In genomic region chr17:48592592-48592991, GRCh38 we compare ENCODE assay signal across 10 cellular contexts. TPM values are rescaled to one million over a fixed set of nuclear protein-coding genes. Genes with fewer than 3 reads are reported as not detected.
DNase-seq lines count a peak whose midpoint lies in the region; ATAC-seq and TF ChIP-seq lines count a peak whose summit lies in the region.
"Had no signal": no experiment of that assay in that cellular context is flagged by ENCODE, and none has a peak within 500 bp of the region (broad histone marks: within the 10 kb centered on the region; RNA-seq: fewer than 3 reads in every experiment).

No MANE protein-coding gene starts in this region.

- peaks cover 58 to 76% of the 10 kb centered on the region in 2 donors for H3K27me3 Mint-ChIP-seq in CD8-positive, alpha-beta memory T cell
- peaks cover 48 to 59% of the 10 kb centered on the region in 2 donors for H3K27me3 Mint-ChIP-seq in natural killer cell treated with Interleukin-12 subunit alpha and Interleukin-12 subunit beta and Interleukin-15 and Interleukin-18, amount 100 ng/mL, for 72 hours

- peak overlapping the region; percentile 14 for H3K4me3 ChIP-seq in CD8-positive, alpha-beta memory T cell (ENCODE audit: low read length)
- peak overlapping the region; percentile 57; the same call in 1 of the 2 replicates for H3K4me3 ChIP-seq in HUES6 (ENCODE audit: low read depth, low read length)
- H3K4me3 ChIP-seq in colonic mucosa, result peak overlapping the region; percentile 27

- H3K27ac ChIP-seq in CD8-positive, alpha-beta memory T cell (ENCODE audit: low read depth, low read length), result no peak overlapping the region
- H3K27ac ChIP-seq in HUES6 (ENCODE audit: low read depth, low read length) (no peak overlapping the region; the same call in 1 of the 2 replicates), colonic mucosa (peak overlapping the region; percentile 63)
- H3K27ac ChIP-seq: HL-60 had no signal

- intact Hi-C loops in colonic mucosa (cut with DNase I), result no loop called here

- H3K4me1 Mint-ChIP-seq in CD8-positive, alpha-beta memory T cell, result peaks cover 32 to 34% (median 34%) of the 10 kb centered on the region in 3 donors
- H3K4me1 Mint-ChIP-seq in natural killer cell treated with Interleukin-12 subunit alpha and Interleukin-12 subunit beta and Interleukin-15 and Interleukin-18, amount 100 ng/mL, for 72 hours (ENCODE audit: low read depth in 2 of 2), result peaks cover 38 to 42% of the 10 kb centered on the region in 2 donors

- peak overlapping the region in 1 of 8 donors; percentile 53 for H3K27ac Mint-ChIP-seq in CD8-positive, alpha-beta memory T cell
- H3K27ac Mint-ChIP-seq in natural killer cell treated with Interleukin-12 subunit alpha and Interleukin-12 subunit beta and Interleukin-15 and Interleukin-18, amount 100 ng/mL, for 72 hours, result peak overlapping the region in 1 of 2 donors; percentile 39

- ATAC-seq in natural killer cell treated with Interleukin-12 subunit alpha and Interleukin-12 subunit beta and Interleukin-15 and Interleukin-18, amount 100 ng/mL, for 72 hours, result peak in 1 of 2 donors; percentile 37
- ATAC-seq in GM21515 (IDR thresholded peaks at IDR 0.05; ENCODE audit: unreplicated experiment), result no peak

- CTCF ChIA-PET in CD8-positive, alpha-beta memory T cell (lab: Charles Lee), result interaction anchor here (0.8 to 3.9 kb wide), 33 partner anchors 10 to 567 kb away, joined by 3 to 43 read pairs (median 4); partner anchors contain the start of gene HOXB7

- peaks cover 29% of the 10 kb centered on the region for H3K4me1 ChIP-seq in CD8-positive, alpha-beta memory T cell (ENCODE audit: insufficient read depth, low read length)
- H3K4me1 ChIP-seq in HUES6 (ENCODE audit: control insufficient read depth, insufficient read depth, low read length), result peaks cover 37% of the 10 kb centered on the region
- H3K4me1 ChIP-seq in colonic mucosa, result no peaks in the 10 kb centered on the region

- H3K9ac ChIP-seq in HUES6 (ENCODE audit: low read length), result peak overlapping the region; percentile 87
- H3K9ac ChIP-seq in colonic mucosa (ENCODE audit: low read depth in 2 of 2, low read length in 2 of 2), result peak overlapping the region; percentile 58 to 80

- H3K4me3 Mint-ChIP-seq in CD8-positive, alpha-beta memory T cell, result peak overlapping the region; percentile 77 to 91 (median 86)
- H3K4me3 Mint-ChIP-seq in natural killer cell treated with Interleukin-12 subunit alpha and Interleukin-12 subunit beta and Interleukin-15 and Interleukin-18, amount 100 ng/mL, for 72 hours, result peak overlapping the region; percentile 88

- no peak for TF ChIP-seq CTCF in colonic mucosa (IDR thresholded peaks at IDR 0.05)

- POLR2A ChIA-PET in CD8-positive, alpha-beta memory T cell (lab: Charles Lee), result interaction anchor here (0.9 to 1.3 kb wide), 3 partner anchors 16 to 87 kb away, joined by 3 to 4 read pairs (median 4); no protein-coding TSS in a partner anchor

- peaks cover 42% of the 10 kb centered on the region for H3K27me3 ChIP-seq in CD8-positive, alpha-beta memory T cell (ENCODE audit: insufficient read depth, low read length, poor library complexity, severe bottlenecking)
- H3K27me3 ChIP-seq in HUES6 (ENCODE audit: control insufficient read depth, insufficient read depth, low read length) (peaks cover 100% of the 10 kb centered on the region), colonic mucosa (no peaks in the 10 kb centered on the region)

- no peaks in the 10 kb centered on the region for H3K36me3 ChIP-seq in CD8-positive, alpha-beta memory T cell (ENCODE audit: insufficient read depth, low read length)
- no peaks in the 10 kb centered on the region; the same call in 1 of the 2 replicates for H3K36me3 ChIP-seq in HUES6 (ENCODE audit: control insufficient read depth, insufficient read depth, low read length)
- peaks cover 8% of the 10 kb centered on the region for H3K36me3 ChIP-seq in colonic mucosa

- no peaks in the 10 kb centered on the region for H3K9me3 ChIP-seq in CD8-positive, alpha-beta memory T cell (ENCODE audit: low read length)
- H3K9me3 ChIP-seq in HUES6 (ENCODE audit: control insufficient read depth, insufficient read depth, low read depth, low read length) (no peaks in the 10 kb centered on the region), colonic mucosa (no peaks in the 10 kb centered on the region)

- no peaks in the 10 kb centered on the region for H3K9me3 Mint-ChIP-seq in CD8-positive, alpha-beta memory T cell
- H3K9me3 Mint-ChIP-seq in natural killer cell treated with Interleukin-12 subunit alpha and Interleukin-12 subunit beta and Interleukin-15 and Interleukin-18, amount 100 ng/mL, for 72 hours, result no peaks in the 10 kb centered on the region

- DNase-seq in CD8-positive, alpha-beta memory T cell, result peak in 1 of 5 donors; percentile 48
- DNase-seq in colonic mucosa (no peak), foreskin melanocyte (no peak), 8988T (no peak), GM03348 (ENCODE audit: low spot score) (no peak)
- DNase-seq in natural killer cell treated with Interleukin-12 subunit alpha and Interleukin-12 subunit beta and Interleukin-15 and Interleukin-18, amount 100 ng/mL, for 72 hours (ENCODE audit: low spot score), result no peak
- DNase-seq: occipital lobe had no signal

- no peaks in the 10 kb centered on the region for H3K36me3 Mint-ChIP-seq in CD8-positive, alpha-beta memory T cell
- H3K36me3 Mint-ChIP-seq in natural killer cell treated with Interleukin-12 subunit alpha and Interleukin-12 subunit beta and Interleukin-15 and Interleukin-18, amount 100 ng/mL, for 72 hours, result no peaks in the 10 kb centered on the region

RNA-seq across cellular contexts. Expression of gene HOXB5, which starts 1.0 kb away (rescaled TPM):
- total RNA-seq in CD8-positive, alpha-beta memory T cell, result not detected
- not detected for polyA plus RNA-seq in CD8-positive, alpha-beta memory T cell
- 10 to 100 TPM; 11.0 to 22.7 TPM for total RNA-seq in colonic mucosa
- under 1 TPM in 1 of 2 donors, not detected in 1; 0.70 TPM for total RNA-seq in natural killer cell treated with Interleukin-12 subunit alpha and Interleukin-12 subunit beta and Interleukin-15 and Interleukin-18, amount 100 ng/mL, for 72 hours
- total RNA-seq: occipital lobe had no signal

RNA-seq across cellular contexts. Expression of gene HOXB3, which starts 2.6 kb away (rescaled TPM):
- 1 to 10 TPM; 3.0 to 3.5 TPM for total RNA-seq in CD8-positive, alpha-beta memory T cell
- 0.10 TPM for polyA plus RNA-seq in CD8-positive, alpha-beta memory T cell
- 10 to 100 TPM; 17.4 to 31.8 TPM for total RNA-seq in colonic mucosa
- total RNA-seq in natural killer cell treated with Interleukin-12 subunit alpha and Interleukin-12 subunit beta and Interleukin-15 and Interleukin-18, amount 100 ng/mL, for 72 hours, result 10 to 100 TPM in 1 of 2 donors, 1 to 10 TPM in 1; 9.0 to 15.4 TPM
- total RNA-seq: occipital lobe had no signal

RNA-seq across cellular contexts. Expression of gene HOXB6, which starts 12.2 kb away (rescaled TPM):
- under 1 TPM; 0.22 to 0.37 TPM for total RNA-seq in CD8-positive, alpha-beta memory T cell
- not detected for polyA plus RNA-seq in CD8-positive, alpha-beta memory T cell
- total RNA-seq in colonic mucosa, result 10 to 100 TPM; 30.0 to 71.0 TPM
- total RNA-seq in natural killer cell treated with Interleukin-12 subunit alpha and Interleukin-12 subunit beta and Interleukin-15 and Interleukin-18, amount 100 ng/mL, for 72 hours, result 1 to 10 TPM; 1.9 to 2.2 TPM
- total RNA-seq: occipital lobe had no signal

RNA-seq across cellular contexts. Expression of gene HOXB4, which starts 14.4 kb away (rescaled TPM):
- 1 to 10 TPM; 3.4 to 3.7 TPM for total RNA-seq in CD8-positive, alpha-beta memory T cell
- polyA plus RNA-seq in CD8-positive, alpha-beta memory T cell, result 0.33 TPM
- 1 to 10 TPM; 2.5 to 4.7 TPM for total RNA-seq in colonic mucosa
- total RNA-seq in natural killer cell treated with Interleukin-12 subunit alpha and Interleukin-12 subunit beta and Interleukin-15 and Interleukin-18, amount 100 ng/mL, for 72 hours, result 1 to 10 TPM; 6.9 to 8.2 TPM
- total RNA-seq: occipital lobe had no signal

RNA-seq across cellular contexts. Expression of gene HOXB7, which starts 18.2 kb away (rescaled TPM):
- total RNA-seq in CD8-positive, alpha-beta memory T cell, result under 1 TPM; 0.89 to 0.96 TPM
- 0.87 TPM for polyA plus RNA-seq in CD8-positive, alpha-beta memory T cell
- total RNA-seq in colonic mucosa, result 10 to 100 TPM; 25.9 to 31.4 TPM
- 1 to 10 TPM; 1.1 to 2.7 TPM for total RNA-seq in natural killer cell treated with Interleukin-12 subunit alpha and Interleukin-12 subunit beta and Interleukin-15 and Interleukin-18, amount 100 ng/mL, for 72 hours
- total RNA-seq: occipital lobe had no signal

Comparison
In these comparisons a context has a peak if more than half of its experiments do, and no peak if none do; other contexts are left out.
1. RNA of gene HOXB5, which starts 1.0 kb away (total RNA-seq): 11.0 to 22.7 TPM in colonic mucosa; 0.70 TPM in natural killer cell treated with Interleukin-12 subunit alpha and Interleukin-12 subunit beta and Interleukin-15 and Interleukin-18, amount 100 ng/mL, for 72 hours and not detected in CD8-positive, alpha-beta memory T cell; every median in the first group is over 4 times any median in the second.
2. RNA of gene HOXB6, which starts 12.2 kb away (total RNA-seq): 30.0 to 71.0 TPM in colonic mucosa; 1.9 to 2.2 TPM in natural killer cell treated with Interleukin-12 subunit alpha and Interleukin-12 subunit beta and Interleukin-15 and Interleukin-18, amount 100 ng/mL, for 72 hours and 0.22 to 0.37 TPM in CD8-positive, alpha-beta memory T cell; every median in the first group is over 4 times any median in the second.
3. Peak in every context shown above with its lines, with median percentiles within 50 percentile points of each other: H3K4me3 ChIP-seq.